19 cellular contexts compared by ENCODE assay signal in genomic region chr5:167899490-167899889, GRCh38.
DNase-seq lines count a peak whose midpoint lies in the region; ATAC-seq and TF ChIP-seq lines count a peak whose summit lies in the region.
"Had no signal": no experiment of that assay in that cellular context is flagged by ENCODE, and none has a peak within 500 bp of the region (broad histone marks: within the 10 kb centered on the region; RNA-seq: fewer than 3 reads in every experiment).

No MANE protein-coding gene starts in this region.

- peaks cover 6% of the 10 kb centered on the region for H3K27me3 Mint-ChIP-seq in osteocyte (ENCODE audit: unreplicated experiment)
- H3K27me3 Mint-ChIP-seq in activated CD4-positive, alpha-beta T cell treated with anti-CD3 and anti-CD28 coated beads for 36 hours, result peaks cover 2% of the 10 kb centered on the region
- H3K27me3 Mint-ChIP-seq in chondrocyte (ENCODE audit: low read depth), result peaks cover 2% of the 10 kb centered on the region
- H3K27me3 Mint-ChIP-seq: memory B cell had no signal

- no peaks in the 10 kb centered on the region for H3K36me3 ChIP-seq in esophagus muscularis mucosa
- H3K36me3 ChIP-seq: neural progenitor cell, right atrium auricular region had no signal

- H3K9me3 ChIP-seq in esophagus muscularis mucosa, result no peaks in the 10 kb centered on the region
- H3K9me3 ChIP-seq: Caco-2, right atrium auricular region had no signal

- ATAC-seq in activated CD4-positive, alpha-beta T cell treated with anti-CD3 and anti-CD28 coated beads for 36 hours, result no peak

- H3K4me1 Mint-ChIP-seq in osteocyte (ENCODE audit: unreplicated experiment), result peaks cover 7% of the 10 kb centered on the region
- no peaks in the 10 kb centered on the region for H3K4me1 Mint-ChIP-seq in activated CD4-positive, alpha-beta T cell treated with anti-CD3 and anti-CD28 coated beads for 36 hours
- peaks cover 23% of the 10 kb centered on the region for H3K4me1 Mint-ChIP-seq in chondrocyte (ENCODE audit: low read depth)
- H3K4me1 Mint-ChIP-seq: memory B cell had no signal

- H3K4me3 ChIP-seq in choroid plexus epithelial cell (ENCODE audit: low read depth, low read length) (no peak overlapping the region), esophagus muscularis mucosa (no peak overlapping the region)
- H3K4me3 ChIP-seq: neural progenitor cell, right atrium auricular region had no signal

- CTCF ChIA-PET in activated CD4-positive, alpha-beta T cell treated with anti-CD3 and anti-CD28 coated beads for 36 hours (lab: Charles Lee), result no interaction called here

- whole genome bisulfite sequencing in esophagus muscularis mucosa, result 83% methylated on average over 6 of the region's 6 CpGs

- DNase-seq in EH (ENCODE audit: low read depth) (peak; percentile 32), M059J (ENCODE audit: low read depth) (peak; percentile 93), choroid plexus epithelial cell (ENCODE audit: low read depth) (peak; percentile 42), osteocyte (ENCODE audit: extremely low spot score, unreplicated experiment) (peak; percentile 27), chondrocyte (ENCODE audit: low spot score) (no peak), esophagus muscularis mucosa (ENCODE audit: extremely low spot score) (no peak), OCI-M2 (lab: John Stamatoyannopoulos, UW; ENCODE audit: unreplicated experiment) (no peak)
- DNase-seq in activated CD4-positive, alpha-beta T cell treated with anti-CD3 and anti-CD28 coated beads for 36 hours, result no peak
- DNase-seq: Caco-2; cerebellar nuclear complex; KBM-7; NCI-H1092 treated with DMSO at 0.1 percent for 48 hours; NCI-H82; RPMI8226; stimulated activated CD4-positive, alpha-beta T cell treated with anti-CD3 and anti-CD28 coated beads, Interleukin-1b, Interleukin-23, amount 100 ng/mL, for 48 hours had no signal

- H3K36me3 Mint-ChIP-seq in osteocyte (ENCODE audit: unreplicated experiment), result no peaks in the 10 kb centered on the region
- H3K36me3 Mint-ChIP-seq in activated CD4-positive, alpha-beta T cell treated with anti-CD3 and anti-CD28 coated beads for 36 hours (ENCODE audit: low read depth), result no peaks in the 10 kb centered on the region
- peaks cover 3% of the 10 kb centered on the region for H3K36me3 Mint-ChIP-seq in chondrocyte (ENCODE audit: low read depth)
- H3K36me3 Mint-ChIP-seq: memory B cell, neural progenitor cell had no signal

- intact Hi-C loops in activated CD4-positive, alpha-beta T cell treated with anti-CD3 and anti-CD28 coated beads for 36 hours (cut with DNase I, micrococcal nuclease), result no loop called here
- intact Hi-C loops in esophagus muscularis mucosa (cut with DNase I), result no loop called here

- POLR2A ChIA-PET in activated CD4-positive, alpha-beta T cell treated with anti-CD3 and anti-CD28 coated beads for 36 hours (lab: Charles Lee), result no interaction called here

- no peak overlapping the region for H3K27ac ChIP-seq in esophagus muscularis mucosa (replicated peaks in 1 of 4)
- H3K27ac ChIP-seq: neural progenitor cell, right atrium auricular region had no signal

- no peak for TF ChIP-seq EP300 in esophagus muscularis mucosa (IDR thresholded peaks at IDR 0.05)

- H3K9me3 Mint-ChIP-seq in osteocyte (ENCODE audit: unreplicated experiment), result no peaks in the 10 kb centered on the region
- H3K9me3 Mint-ChIP-seq in activated CD4-positive, alpha-beta T cell treated with anti-CD3 and anti-CD28 coated beads for 36 hours (ENCODE audit: low read depth), result no peaks in the 10 kb centered on the region
- H3K9me3 Mint-ChIP-seq in chondrocyte (ENCODE audit: low read depth), result peaks cover 5% of the 10 kb centered on the region
- H3K9me3 Mint-ChIP-seq: activated T-helper 1 cell treated with anti-CD3 and anti-CD28 coated beads, Interleukin-12 subunit alpha, Interleukin-12 subunit beta, Interleukin-2, Interleukin-4 antibody, amounts not matched to agents 30 ng/mL and 10 ng/mL and 1 ng/mL, durations not matched to agents 14 hours and 24 hours and 36 hours had no signal

- no peak for TF ChIP-seq POLR2A in esophagus muscularis mucosa (IDR thresholded peaks at IDR 0.05; ENCODE audit: low read depth)

- no peaks in the 10 kb centered on the region for H3K4me1 ChIP-seq in esophagus muscularis mucosa
- H3K4me1 ChIP-seq: right atrium auricular region had no signal

- H3K4me3 Mint-ChIP-seq in osteocyte (ENCODE audit: unreplicated experiment) (no peak overlapping the region), chondrocyte (ENCODE audit: unreplicated experiment) (no peak overlapping the region)
- H3K4me3 Mint-ChIP-seq in activated CD4-positive, alpha-beta T cell treated with anti-CD3 and anti-CD28 coated beads for 36 hours, result no peak overlapping the region
- H3K4me3 Mint-ChIP-seq: activated T-helper 1 cell treated with anti-CD3 and anti-CD28 coated beads, Interleukin-12 subunit alpha, Interleukin-12 subunit beta, Interleukin-2, Interleukin-4 antibody, amounts not matched to agents 30 ng/mL and 10 ng/mL and 1 ng/mL, durations not matched to agents 14 hours and 24 hours and 36 hours; memory B cell; neural progenitor cell had no signal

- H3K27ac Mint-ChIP-seq in osteocyte (ENCODE audit: unreplicated experiment), result no peak overlapping the region
- no peak overlapping the region for H3K27ac Mint-ChIP-seq in activated CD4-positive, alpha-beta T cell treated with anti-CD3 and anti-CD28 coated beads for 36 hours
- H3K27ac Mint-ChIP-seq in chondrocyte (ENCODE audit: unreplicated experiment), result no peak overlapping the region
- H3K27ac Mint-ChIP-seq: activated T-helper 1 cell treated with anti-CD3 and anti-CD28 coated beads, Interleukin-12 subunit alpha, Interleukin-12 subunit beta, Interleukin-2, Interleukin-4 antibody, amounts not matched to agents 30 ng/mL and 10 ng/mL and 1 ng/mL, durations not matched to agents 14 hours and 24 hours and 36 hours; memory B cell; neural progenitor cell had no signal

- TF ChIP-seq CTCF in choroid plexus epithelial cell (conservative IDR thresholded peaks at IDR 0.05; ENCODE audit: low read depth, low read length) (no peak), osteocyte (IDR thresholded peaks at IDR 0.05) (no peak), chondrocyte (IDR thresholded peaks at IDR 0.05) (no peak), esophagus muscularis mucosa (IDR thresholded peaks at IDR 0.05) (no peak)

- H3K27me3 ChIP-seq in esophagus muscularis mucosa, result no peaks in the 10 kb centered on the region
- H3K27me3 ChIP-seq: neural progenitor cell, right atrium auricular region had no signal

Comparison
In these comparisons a context has a peak if more than half of its experiments do, and no peak if none do; other contexts are left out.
1. DNase-seq: peak in EH (single experiment), M059J (single experiment), choroid plexus epithelial cell (single experiment) and osteocyte (single experiment); none in activated CD4-positive, alpha-beta T cell treated with anti-CD3 and anti-CD28 coated beads for 36 hours (single experiment), chondrocyte (single experiment), esophagus muscularis mucosa (single experiment) and OCI-M2 (single experiment).